In genomic region chr1:44217809-44218410, GRCh38 we compare ENCODE assay signal across 8 cellular contexts. TPM values are rescaled to one million over a fixed set of nuclear protein-coding genes. Genes with fewer than 3 reads are reported as not detected.
DNase-seq lines count a peak whose midpoint lies in the region; ATAC-seq, FAIRE-seq and TF ChIP-seq lines count a peak whose summit lies in the region.

No MANE protein-coding gene starts in this region.

- no peak overlapping the region for H3K4me3 Mint-ChIP-seq in activated naive CD8-positive, alpha-beta T cell treated with anti-CD3 and anti-CD28 coated beads, Interleukin-2, amount 10 ng/mL, durations not matched to agents 7 days and 5 days
- H3K4me3 Mint-ChIP-seq in progenitor cell of endocrine pancreas (ENCODE audit: low read depth) = no peak overlapping the region

- ATAC-seq in activated naive CD8-positive, alpha-beta T cell treated with anti-CD3 and anti-CD28 coated beads, Interleukin-2, amount 10 ng/mL, durations not matched to agents 7 days and 5 days (ENCODE audit: low read depth) = peak; percentile 49
- ATAC-seq in Right ventricle myocardium superior (ENCODE audit: poor library complexity) (peak; percentile 65), HG02763 (IDR thresholded peaks at IDR 0.05; ENCODE audit: unreplicated experiment) (no peak)

- H3K9me3 Mint-ChIP-seq in activated naive CD8-positive, alpha-beta T cell treated with anti-CD3 and anti-CD28 coated beads, Interleukin-2, amount 10 ng/mL, durations not matched to agents 7 days and 5 days = no peaks in the 10 kb centered on the region
- H3K9me3 Mint-ChIP-seq in progenitor cell of endocrine pancreas (ENCODE audit: low read depth) = no peaks in the 10 kb centered on the region

- POLR2A ChIA-PET in activated naive CD8-positive, alpha-beta T cell treated with anti-CD3 and anti-CD28 coated beads, Interleukin-2, amount 10 ng/mL, durations not matched to agents 7 days and 5 days (lab: Charles Lee) = interaction anchor here (1.0 kb wide), 1 partner anchor 414 kb away, joined by 3 read pairs; no protein-coding TSS in a partner anchor

- intact Hi-C loops in Right ventricle myocardium superior (cut with DNase I) = loop anchor here (5.0 kb wide), 2 partner anchors 99 to 379 kb away; no protein-coding TSS in a partner anchor

- FAIRE-seq in urothelium cell line (lab: Jason Lieb, UNC) = peak; percentile 90

- DNase-seq in NCI-H1048 (lab: John Stamatoyannopoulos, UW) (peak; percentile 15), SW 1271 (lab: John Stamatoyannopoulos, UW) (peak; percentile 18 to 38), Right ventricle myocardium superior (peak; percentile 84), progenitor cell of endocrine pancreas (ENCODE audit: low spot score, unreplicated experiment) (peak; percentile 91), urothelium cell line (ENCODE audit: low spot score) (peak; percentile 79)
- peak; percentile 80 for DNase-seq in activated naive CD8-positive, alpha-beta T cell treated with anti-CD3 and anti-CD28 coated beads, Interleukin-2, amount 10 ng/mL, durations not matched to agents 7 days and 5 days

- peak; percentile 97 for TF ChIP-seq CTCF in GM12872 (IDR thresholded peaks at IDR 0.05; ENCODE audit: insufficient read depth, low read depth, low read length)
- TF ChIP-seq CTCF in progenitor cell of endocrine pancreas (IDR thresholded peaks at IDR 0.05; ENCODE audit: unreplicated experiment) = peak; percentile 95

- H3K27ac Mint-ChIP-seq in activated naive CD8-positive, alpha-beta T cell treated with anti-CD3 and anti-CD28 coated beads, Interleukin-2, amount 10 ng/mL, durations not matched to agents 7 days and 5 days = no peak overlapping the region
- peak overlapping the region; percentile 54 for H3K27ac Mint-ChIP-seq in progenitor cell of endocrine pancreas

- H3K36me3 Mint-ChIP-seq in activated naive CD8-positive, alpha-beta T cell treated with anti-CD3 and anti-CD28 coated beads, Interleukin-2, amount 10 ng/mL, durations not matched to agents 7 days and 5 days = peaks cover 10% of the 10 kb centered on the region
- H3K36me3 Mint-ChIP-seq in progenitor cell of endocrine pancreas (ENCODE audit: insufficient read depth) = peaks cover 7% of the 10 kb centered on the region

- peaks cover 11% of the 10 kb centered on the region for H3K4me1 Mint-ChIP-seq in activated naive CD8-positive, alpha-beta T cell treated with anti-CD3 and anti-CD28 coated beads, Interleukin-2, amount 10 ng/mL, durations not matched to agents 7 days and 5 days
- H3K4me1 Mint-ChIP-seq in progenitor cell of endocrine pancreas (ENCODE audit: low read depth) = peaks cover 29% of the 10 kb centered on the region

- H3K27me3 Mint-ChIP-seq in activated naive CD8-positive, alpha-beta T cell treated with anti-CD3 and anti-CD28 coated beads, Interleukin-2, amount 10 ng/mL, durations not matched to agents 7 days and 5 days = no peaks in the 10 kb centered on the region
- H3K27me3 Mint-ChIP-seq in progenitor cell of endocrine pancreas = no peaks in the 10 kb centered on the region

RNA-seq across cellular contexts. Expression of gene DMAP1, which starts 4.6 kb away (rescaled TPM):
- total RNA-seq in activated naive CD8-positive, alpha-beta T cell treated with anti-CD3 and anti-CD28 coated beads, Interleukin-2, amount 10 ng/mL, durations not matched to agents 7 days and 5 days = 10 to 100 TPM; 53.3 to 58.6 TPM
- total RNA-seq in Right ventricle myocardium superior (25.7 TPM), progenitor cell of endocrine pancreas (78.3 and 82.0 TPM in 2 replicates)

Comparison
In these comparisons a context has a peak if more than half of its experiments do, and no peak if none do; other contexts are left out.
1. DNase-seq: peak in every context shown above with its lines; median percentile 91 in progenitor cell of endocrine pancreas; 84 in Right ventricle myocardium superior; 80 in activated naive CD8-positive, alpha-beta T cell treated with anti-CD3 and anti-CD28 coated beads, Interleukin-2, amount 10 ng/mL, durations not matched to agents 7 days and 5 days; 79 in urothelium cell line; 28 in SW 1271; 15 in NCI-H1048.